17 cellular contexts compared by ENCODE assay signal in the genomic region with DNA sequence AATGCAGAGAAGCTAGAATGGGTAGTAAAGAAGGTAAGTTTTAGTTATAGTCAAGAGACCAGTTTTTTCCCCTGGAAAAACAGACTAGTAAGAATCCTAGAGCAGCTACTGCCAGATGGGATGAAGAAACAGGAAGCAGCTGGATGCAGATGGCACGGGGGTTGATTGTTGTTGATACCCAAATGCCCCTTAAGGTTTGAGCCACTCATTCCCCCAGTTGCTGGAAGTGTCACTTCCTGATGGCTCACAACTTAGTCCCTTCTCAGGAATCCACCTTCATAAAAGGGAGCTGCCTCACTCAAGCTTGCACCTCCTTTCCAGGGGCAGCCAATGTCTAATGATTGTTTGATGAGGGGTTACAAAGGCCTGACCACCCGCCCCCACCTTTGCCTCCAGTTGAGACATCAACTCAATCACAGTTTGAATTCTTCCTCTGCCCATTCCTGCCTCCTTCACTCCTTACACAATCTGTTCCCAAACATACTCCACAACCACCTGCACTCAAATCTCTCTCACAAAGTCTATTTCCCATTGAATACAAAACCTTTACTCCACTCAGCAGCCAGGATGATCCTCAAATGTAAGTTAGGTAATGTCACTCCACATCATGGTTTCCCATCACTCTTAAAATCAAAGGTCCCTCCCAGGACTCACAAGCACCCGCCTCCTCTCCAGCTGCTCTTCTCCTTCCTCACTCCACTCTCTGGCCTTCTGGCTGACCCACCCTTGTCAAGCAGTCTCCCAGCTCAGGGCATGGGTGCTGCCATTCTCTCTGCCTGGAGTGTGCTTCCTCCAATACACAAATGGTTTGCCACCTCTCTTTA.
DNase-seq lines count a peak whose midpoint lies in the region; ATAC-seq and TF ChIP-seq lines count a peak whose summit lies in the region.
"Had no signal": no experiment of that assay in that cellular context is flagged by ENCODE, and none has a peak within 500 bp of the region (broad histone marks: within the 10 kb centered on the region; RNA-seq: fewer than 3 reads in every experiment).

No MANE protein-coding gene starts in this region.

- no peaks in the 10 kb centered on the region for H3K36me3 Mint-ChIP-seq in neural progenitor cell
- H3K36me3 Mint-ChIP-seq in effector memory CD8-positive, alpha-beta T cell (ENCODE audit: insufficient read depth) = no peaks in the 10 kb centered on the region
- H3K36me3 Mint-ChIP-seq: activated naive CD4-positive, alpha-beta T cell treated with anti-CD3 and anti-CD28 coated beads, Interleukin-2, amount 10 ng/mL, durations not matched to agents 7 days and 5 days; IgD-negative memory B cell had no signal

- H3K27me3 Mint-ChIP-seq in neural progenitor cell (ENCODE audit: insufficient read depth, low read depth) = peaks cover 3% of the 10 kb centered on the region
- peaks cover 0 to 15% of the 10 kb centered on the region in 2 donors for H3K27me3 Mint-ChIP-seq in effector memory CD8-positive, alpha-beta T cell
- H3K27me3 Mint-ChIP-seq: IgD-negative memory B cell had no signal

- ATAC-seq in IMR-90 (ENCODE audit: low read depth) = no peak
- no peak for ATAC-seq in effector memory CD8-positive, alpha-beta T cell (replicated peaks)
- ATAC-seq: GM23338, heart left ventricle had no signal

- TSS peak; percentile 90 for BruUV-seq in IMR-90 (replicated peaks; lab: Mats Ljungman, UMichigan)

- peak overlapping the region; percentile 89 for H2BK5ac ChIP-seq in IMR-90 (ENCODE audit: low read depth, low read length, poor library complexity, severe bottlenecking)

- no peaks in the 10 kb centered on the region for H3K27me3 ChIP-seq in BLaER1 treated with 17β-estradiol and CSF1 and Interleukin-3, amounts not matched to agents 10 nM and 100 nM
- H3K27me3 ChIP-seq in IMR-90 (ENCODE audit: control insufficient read depth, insufficient read depth, low read length) (no peaks in the 10 kb centered on the region), neural progenitor cell (no peaks in the 10 kb centered on the region)
- H3K27me3 ChIP-seq: heart left ventricle had no signal

- H3K4me1 Mint-ChIP-seq in neural progenitor cell = peaks cover 10% of the 10 kb centered on the region
- H3K4me1 Mint-ChIP-seq in effector memory CD8-positive, alpha-beta T cell (ENCODE audit: low read depth in 2 of 2) = no peaks in the 10 kb centered on the region
- H3K4me1 Mint-ChIP-seq: activated naive CD4-positive, alpha-beta T cell treated with anti-CD3 and anti-CD28 coated beads, Interleukin-2, amount 10 ng/mL, durations not matched to agents 7 days and 5 days; IgD-negative memory B cell had no signal

- peak overlapping the region; percentile 100 for H2AK5ac ChIP-seq in IMR-90 (ENCODE audit: low read depth, low read length)

- no peaks in the 10 kb centered on the region for H3K9me3 ChIP-seq in BLaER1 treated with 17β-estradiol and CSF1 and Interleukin-3, amounts not matched to agents 10 nM and 100 nM (replicated peaks in 1 of 11)
- H3K9me3 ChIP-seq in IMR-90 (ENCODE audit: control insufficient read depth, insufficient read depth, low read length) (no peaks in the 10 kb centered on the region), neural progenitor cell (ENCODE audit: low read depth) (no peaks in the 10 kb centered on the region)
- H3K9me3 ChIP-seq: heart left ventricle, neutrophil had no signal

- peak overlapping the region; percentile 51 for H3K56ac ChIP-seq in IMR-90 (ENCODE audit: extremely low read depth, insufficient read depth, low read length)

- peak overlapping the region in 6 of 11 experiments; percentile 2 to 48 (median 29); a peak in 9 of 22 replicates for H3K4me2 ChIP-seq in BLaER1 treated with 17β-estradiol and CSF1 and Interleukin-3, amounts not matched to agents 10 nM and 100 nM
- H3K4me2 ChIP-seq in IMR-90 (ENCODE audit: low read depth, low read length) (no peak overlapping the region), neural progenitor cell (no peak overlapping the region)
- H3K4me2 ChIP-seq: GM23338 had no signal

- H3K9me3 Mint-ChIP-seq in neural progenitor cell = peaks cover 2% of the 10 kb centered on the region
- H3K9me3 Mint-ChIP-seq in effector memory CD8-positive, alpha-beta T cell = no peaks in the 10 kb centered on the region
- H3K9me3 Mint-ChIP-seq: activated naive CD4-positive, alpha-beta T cell treated with anti-CD3 and anti-CD28 coated beads, Interleukin-2, amount 10 ng/mL, durations not matched to agents 7 days and 5 days; GM23338 had no signal

- intact Hi-C loops in IMR-90 (cut with micrococcal nuclease) = no loop called here

- peak overlapping the region; percentile 38 for H2AK9ac ChIP-seq in IMR-90 (replicated peaks; ENCODE audit: low read depth, low read length, poor library complexity)

- in situ Hi-C loops in IMR-90 (cut with MboI; ENCODE audit: low sequenced_read_pairs) = no loop called here

- no peaks in the 10 kb centered on the region for H3K36me3 ChIP-seq in BLaER1 treated with 17β-estradiol and CSF1 and Interleukin-3, amounts not matched to agents 10 nM and 100 nM
- no peaks in the 10 kb centered on the region for H3K36me3 ChIP-seq in IMR-90 (ENCODE audit: control insufficient read depth, insufficient read depth, low read length)
- H3K36me3 ChIP-seq in neural progenitor cell = no peaks in the 10 kb centered on the region
- H3K36me3 ChIP-seq: heart left ventricle, neutrophil had no signal

- H3K4me1 ChIP-seq in BLaER1 treated with 17β-estradiol and CSF1 and Interleukin-3, amounts not matched to agents 10 nM and 100 nM = peaks cover 14 to 50% (median 22%) of the 10 kb centered on the region in 10 experiments
- peaks cover 46% of the 10 kb centered on the region for H3K4me1 ChIP-seq in IMR-90 (ENCODE audit: control insufficient read depth, insufficient read depth, low read length)
- peaks cover 9% of the 10 kb centered on the region for H3K4me1 ChIP-seq in neural progenitor cell

- 100% methylated on average over 1 of the region's 3 CpGs; no CpG with 5 or more reads in 1 of the 2 experiments for WGBS in IMR-90 (ENCODE audit: extremely low coverage in 2 of 2, insufficient read length in 1 of 2), 2 experiments

- H3K79me1 ChIP-seq in IMR-90 (ENCODE audit: low read depth in 1 of 2, low read length in 2 of 2) = peaks cover 0 to 28% of the 10 kb centered on the region in 2 experiments; a peak in 3 of 4 replicates

- H2BK120ac ChIP-seq in IMR-90 (ENCODE audit: low read depth, low read length) = peak overlapping the region; percentile 99

- no peaks in the 10 kb centered on the region for H4K20me1 ChIP-seq in BLaER1 treated with 17β-estradiol and CSF1 and Interleukin-3, amounts not matched to agents 10 nM and 100 nM
- no peaks in the 10 kb centered on the region for H4K20me1 ChIP-seq in IMR-90 (ENCODE audit: insufficient read depth, low read length)
- no peaks in the 10 kb centered on the region for H4K20me1 ChIP-seq in neural progenitor cell (ENCODE audit: low read depth)

- peaks cover 33% of the 10 kb centered on the region for H3K9me1 ChIP-seq in IMR-90 (ENCODE audit: insufficient read depth, low read length)

- H2AFZ ChIP-seq in IMR-90 (replicated peaks; ENCODE audit: low read length, poor library complexity) = no peak overlapping the region
- no peak overlapping the region for H2AFZ ChIP-seq in neural progenitor cell (replicated peaks)
- H2AFZ ChIP-seq: GM23338 had no signal

- peak overlapping the region; percentile 81 for H3K23ac ChIP-seq in IMR-90 (ENCODE audit: low read depth, low read length)

- no peaks in the 10 kb centered on the region for H3F3A ChIP-seq in neural progenitor cell (ENCODE audit: low read depth)

- CTCF ChIA-PET in IMR-90 (lab: Yijun Ruan, JAX) = no interaction called here

- DNase-seq in IMR-90 (peak; percentile 67), dermis blood vessel endothelial cell (peak; percentile 95), neural progenitor cell (ENCODE audit: low spot score) (no peak), activated T-cell treated with anti-CD3 and anti-CD28 coated beads for 4 hours (no peak), NOMO-1 (lab: John Stamatoyannopoulos, UW; ENCODE audit: unreplicated experiment in 2 of 2) (no peak)
- DNase-seq in effector memory CD8-positive, alpha-beta T cell = no peak
- DNase-seq in stimulated activated naive CD4-positive, alpha-beta T cell treated with Interleukin-2 at 50 U/mL for 16 hours (lab: John Stamatoyannopoulos, UW) = no peak
- DNase-seq: activated naive CD4-positive, alpha-beta T cell treated with anti-CD3 and anti-CD28 coated beads, Interleukin-2, amount 10 ng/mL, durations not matched to agents 7 days and 5 days; cortex of kidney; heart left ventricle; NCI-H774; RPMI8226; stimulated activated CD4-positive, alpha-beta T cell treated with anti-CD3 and anti-CD28 coated beads, Interleukin-2, amount 100 ng/mL, for 48 hours had no signal

- peak overlapping the region; percentile 97 for H2BK15ac ChIP-seq in IMR-90 (ENCODE audit: low read depth, low read length)

- H3K27ac Mint-ChIP-seq in neural progenitor cell = peak overlapping the region; percentile 21
- H3K27ac Mint-ChIP-seq in effector memory CD8-positive, alpha-beta T cell = no peak overlapping the region
- H3K27ac Mint-ChIP-seq: activated naive CD4-positive, alpha-beta T cell treated with anti-CD3 and anti-CD28 coated beads, Interleukin-2, amount 10 ng/mL, durations not matched to agents 7 days and 5 days; GM23338; IgD-negative memory B cell had no signal

- peak overlapping the region in 9 of 11 experiments; percentile 4 to 75 (median 43); a peak in 14 of 22 replicates for H3K27ac ChIP-seq in BLaER1 treated with 17β-estradiol and CSF1 and Interleukin-3, amounts not matched to agents 10 nM and 100 nM
- H3K27ac ChIP-seq in IMR-90 (ENCODE audit: insufficient read depth, low read length) = peak overlapping the region; percentile 94
- H3K27ac ChIP-seq in neural progenitor cell = no peak overlapping the region
- H3K27ac ChIP-seq: neutrophil had no signal

- H3K79me2 ChIP-seq in neural progenitor cell (ENCODE audit: low read depth) = no peaks in the 10 kb centered on the region

- peak overlapping the region; percentile 99 for H3K4ac ChIP-seq in IMR-90 (ENCODE audit: low read depth, low read length)

- H3K4me3 ChIP-seq in BLaER1 treated with 17β-estradiol and CSF1 and Interleukin-3, amounts not matched to agents 10 nM and 100 nM = no peak overlapping the region
- H3K4me3 ChIP-seq in IMR-90 (ENCODE audit: insufficient read depth, low read depth, low read length) (no peak overlapping the region), neural progenitor cell (no peak overlapping the region)
- H3K4me3 ChIP-seq: GM23338, heart left ventricle had no signal

- dilution Hi-C loops in IMR-90 (cut with HindIII; ENCODE audit: low sequenced_read_pairs, unreplicated experiment) = no loop called here

- H3K14ac ChIP-seq in IMR-90 (replicated peaks; ENCODE audit: low read depth, low read length) = peak overlapping the region; percentile 93

- H2BK20ac ChIP-seq in IMR-90 (ENCODE audit: low read depth, low read length) = peak overlapping the region; percentile 100

- no peak for TF ChIP-seq RAD21 in IMR-90 (IDR thresholded peaks at IDR 0.05; ENCODE audit: low read length)

- H3K9ac ChIP-seq in BLaER1 treated with 17β-estradiol and CSF1 and Interleukin-3, amounts not matched to agents 10 nM and 100 nM = no peak overlapping the region
- H3K9ac ChIP-seq in IMR-90 (ENCODE audit: low read depth, low read length) (no peak overlapping the region), neural progenitor cell (no peak overlapping the region)

- TF ChIP-seq CTCF in IMR-90 (conservative IDR thresholded peaks at IDR 0.05; ENCODE audit: low read depth, low read length) (no peak), neural progenitor cell (IDR thresholded peaks at IDR 0.05) (no peak)

- H4K5ac ChIP-seq in IMR-90 (ENCODE audit: low read depth, low read length) = peak overlapping the region; percentile 83

- peak overlapping the region; percentile 84 for H3K18ac ChIP-seq in IMR-90 (ENCODE audit: low read depth, low read length)

- POLR2A ChIA-PET in IMR-90 (lab: Charles Lee; ENCODE audit: unreplicated experiment) = interaction anchor here (0.6 to 1.0 kb wide), 2 partner anchors 57 to 472 kb away, joined by 3 read pairs; no protein-coding TSS in a partner anchor

- H3K4me3 Mint-ChIP-seq in neural progenitor cell = no peak overlapping the region
- H3K4me3 Mint-ChIP-seq in effector memory CD8-positive, alpha-beta T cell = no peak overlapping the region
- H3K4me3 Mint-ChIP-seq: activated naive CD4-positive, alpha-beta T cell treated with anti-CD3 and anti-CD28 coated beads, Interleukin-2, amount 10 ng/mL, durations not matched to agents 7 days and 5 days; GM23338; IgD-negative memory B cell had no signal

- H4K91ac ChIP-seq in IMR-90 (ENCODE audit: insufficient read depth, low read depth, low read length) = peak overlapping the region; percentile 99

- H4K8ac ChIP-seq in IMR-90 (ENCODE audit: low read depth in 2 of 2, low read length in 2 of 2) = peak overlapping the region; percentile 83 to 93

- TF ChIP-seq POLR2A in IMR-90 (IDR thresholded peaks at IDR 0.05; ENCODE audit: low read depth, low read length) = no peak

Comparison
In these comparisons a context has a peak if more than half of its experiments do, and no peak if none do; other contexts are left out.
1. H3K4me2 ChIP-seq: peak in BLaER1 treated with 17β-estradiol and CSF1 and Interleukin-3, amounts not matched to agents 10 nM and 100 nM (6 of 11); none in IMR-90 (single experiment) and neural progenitor cell (single experiment).
2. DNase-seq: peak in IMR-90 (single experiment) and dermis blood vessel endothelial cell (single experiment); none in neural progenitor cell (single experiment), effector memory CD8-positive, alpha-beta T cell (0 of 3), stimulated activated naive CD4-positive, alpha-beta T cell treated with Interleukin-2 at 50 U/mL for 16 hours (single experiment), activated T-cell treated with anti-CD3 and anti-CD28 coated beads for 4 hours (single experiment) and NOMO-1 (0 of 2).